Comparison of ENCODE assay signal across 12 cellular contexts in the genomic region with DNA sequence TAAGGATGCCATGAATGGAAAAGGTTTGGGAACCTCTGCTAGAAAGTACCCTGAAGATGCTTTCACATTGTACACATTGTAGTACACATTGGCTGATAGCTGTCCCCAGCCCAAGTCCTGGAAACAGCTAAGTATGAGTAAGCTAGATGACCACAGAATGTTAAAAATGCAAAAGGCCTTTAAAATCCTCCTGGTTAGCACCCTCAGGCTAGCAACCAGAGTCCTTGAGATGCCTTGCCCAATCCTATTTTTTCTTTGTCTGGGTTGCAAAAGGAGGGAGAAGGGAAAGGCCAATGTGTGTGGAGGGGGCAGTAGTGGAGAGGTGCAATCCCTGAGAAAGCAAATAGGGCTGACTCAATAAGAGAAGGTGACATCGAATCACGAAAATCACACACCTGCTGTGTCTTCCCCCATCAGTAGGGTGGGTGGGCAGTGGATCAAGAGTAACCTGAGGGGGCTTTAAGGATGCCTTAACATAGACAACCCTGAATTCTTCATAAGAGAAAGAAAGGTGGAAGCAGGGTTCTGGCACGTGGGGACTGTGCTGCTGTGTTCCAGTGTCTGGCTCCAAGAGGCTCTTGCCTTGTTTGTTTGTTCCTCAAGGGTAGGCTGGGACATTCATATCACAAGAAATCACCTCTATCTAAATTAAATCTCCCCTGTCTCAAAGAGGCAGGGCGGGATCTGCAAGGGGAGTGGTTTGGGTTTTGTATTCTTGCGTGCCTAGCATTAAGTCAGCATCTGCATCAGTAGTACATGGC.
A peak's percentile ranks its signal among the peaks of the same experiment; 100 is the strongest.
DNase-seq lines count a peak whose midpoint lies in the region; ATAC-seq, FAIRE-seq and TF ChIP-seq lines count a peak whose summit lies in the region.
"Had no signal": no experiment of that assay in that cellular context is flagged by ENCODE, and none has a peak within 500 bp of the region (broad histone marks: within the 10 kb centered on the region; RNA-seq: fewer than 3 reads in every experiment).

No MANE protein-coding gene starts in this region.

- ATAC-seq in left lung = peak; percentile 89
- ATAC-seq: WTC11 had no signal

- DNase-seq in AG09309 (ENCODE audit: low read depth) (peak; percentile 79), LHCN-M2 (ENCODE audit: low read depth) (peak; percentile 48), bronchial epithelial cell (ENCODE audit: low read depth) (peak; percentile 52), left lung (no peak), dermis blood vessel endothelial cell (no peak), DMS 273 (lab: John Stamatoyannopoulos, UW; ENCODE audit: unreplicated experiment) (no peak), substantia nigra (lab: John Stamatoyannopoulos, UW) (no peak), kidney glomerular epithelial cell (lab: John Stamatoyannopoulos, UW) (no peak)
- DNase-seq: AML-193, esophagus squamous epithelium had no signal

- TF ChIP-seq CTCF in AG09309 (IDR thresholded peaks at IDR 0.05; ENCODE audit: control insufficient read depth, insufficient read depth, low read depth, low read length, missing control alignments) (no peak), bronchial epithelial cell (IDR thresholded peaks at IDR 0.05; ENCODE audit: insufficient read depth, low read length, severe bottlenecking) (no peak), left lung (IDR thresholded peaks at IDR 0.05) (no peak)

- no peaks in the 10 kb centered on the region for H3K36me3 ChIP-seq in bronchial epithelial cell (ENCODE audit: control insufficient read depth, insufficient read depth, low read length)
- no peaks in the 10 kb centered on the region for H3K36me3 ChIP-seq in left lung
- H3K36me3 ChIP-seq: esophagus squamous epithelium, suprapubic skin had no signal

- H3K9me3 ChIP-seq in left lung = no peaks in the 10 kb centered on the region
- H3K9me3 ChIP-seq: esophagus squamous epithelium, suprapubic skin had no signal

- H3K27ac ChIP-seq in left lung (no peak overlapping the region), substantia nigra (ENCODE audit: low read depth, low read length, poor library complexity, severe bottlenecking) (no peak overlapping the region)
- H3K27ac ChIP-seq: esophagus squamous epithelium, suprapubic skin had no signal

- H3K27me3 ChIP-seq in bronchial epithelial cell (ENCODE audit: control insufficient read depth, insufficient read depth, low read length) = no peaks in the 10 kb centered on the region
- H3K27me3 ChIP-seq in left lung = no peaks in the 10 kb centered on the region
- H3K27me3 ChIP-seq: suprapubic skin had no signal

- no peak overlapping the region for H3K4me3 ChIP-seq in AG09309 (ENCODE audit: control insufficient read depth, low read depth, low read length)
- no peak overlapping the region for H3K4me3 ChIP-seq in bronchial epithelial cell (ENCODE audit: low read depth, low read length)
- no peak overlapping the region for H3K4me3 ChIP-seq in left lung
- H3K4me3 ChIP-seq: esophagus squamous epithelium, suprapubic skin had no signal

- intact Hi-C loops in left lung (cut with DNase I) = no loop called here

- H3K4me1 ChIP-seq in left lung = no peaks in the 10 kb centered on the region
- H3K4me1 ChIP-seq: esophagus squamous epithelium, suprapubic skin had no signal

- FAIRE-seq in bronchial epithelial cell (lab: Jason Lieb, UNC) = no peak

Comparison
In these comparisons a context has a peak if more than half of its experiments do, and no peak if none do; other contexts are left out.
1. DNase-seq: peak in AG09309 (single experiment), LHCN-M2 (single experiment) and bronchial epithelial cell (single experiment); none in left lung (0 of 2), dermis blood vessel endothelial cell (single experiment), DMS 273 (single experiment), substantia nigra (0 of 49) and kidney glomerular epithelial cell (single experiment).